Comparison of ENCODE assay signal across 1 cellular context in genomic region chr6:15206887-15207286, GRCh38.
TF ChIP-seq lines count a peak whose summit lies in the region.

No MANE protein-coding gene starts in this region.

TF ChIP-seq in H1, 55 proteins besides CTCF, POLR2A, EP300 and RAD21:
- no peak for TF ChIP-seq CTBP2 (IDR thresholded peaks at IDR 0.05; ENCODE audit: borderline replicate concordance, insufficient read depth, insufficient read length, low read length)
- TF ChIP-seq EZH2 (IDR thresholded peaks at IDR 0.05; ENCODE audit: low read depth, low read length, severe bottlenecking): no peak
- TF ChIP-seq RFX5 (IDR thresholded peaks at IDR 0.05; ENCODE audit: borderline replicate concordance, low read depth, low read length): no peak
- no peak for TF ChIP-seq SAP30 (IDR thresholded peaks at IDR 0.05; ENCODE audit: insufficient read depth, insufficient replicate concordance, low read length)
- no peak for TF ChIP-seq CHD2 (IDR thresholded peaks at IDR 0.05; ENCODE audit: low read length)
- TF ChIP-seq YY1 (IDR thresholded peaks at IDR 0.05; ENCODE audit: low read depth, low read length): no peak
- TF ChIP-seq ZNF274 (IDR thresholded peaks at IDR 0.05; ENCODE audit: borderline replicate concordance, extremely low read depth, low read length): no peak
- no peak for TF ChIP-seq SUZ12 (IDR thresholded peaks at IDR 0.05; ENCODE audit: low read length)
- no peak for TF ChIP-seq PHF8 (conservative IDR thresholded peaks at IDR 0.05; ENCODE audit: low read depth, low read length)
- no peak for TF ChIP-seq SP4 (IDR thresholded peaks at IDR 0.05; ENCODE audit: low read length)
- no peak for TF ChIP-seq SIRT6 (IDR thresholded peaks at IDR 0.05; ENCODE audit: low read length)
- TF ChIP-seq SIN3A (conservative IDR thresholded peaks at IDR 0.05 in 1 of 2, IDR thresholded peaks at IDR 0.05 in 1 of 2; ENCODE audit: low read depth in 1 of 2, low read length in 2 of 2): no peak
- TF ChIP-seq CREB1 (IDR thresholded peaks at IDR 0.05): no peak
- no peak for TF ChIP-seq GABPA (IDR thresholded peaks at IDR 0.05; ENCODE audit: borderline replicate concordance, insufficient read depth, low read length)
- TF ChIP-seq POU5F1 (IDR thresholded peaks at IDR 0.05; ENCODE audit: low read depth, low read length): no peak
- TF ChIP-seq E2F6 (IDR thresholded peaks at IDR 0.05): no peak
- TF ChIP-seq BRCA1 (IDR thresholded peaks at IDR 0.05; ENCODE audit: low read depth, low read length): no peak
- no peak for TF ChIP-seq CEBPB (IDR thresholded peaks at IDR 0.05; ENCODE audit: low read depth, low read length)
- no peak for TF ChIP-seq SRF (IDR thresholded peaks at IDR 0.05; ENCODE audit: low read depth, low read length)
- TF ChIP-seq CHD1 (IDR thresholded peaks at IDR 0.05; ENCODE audit: low read depth, low read length): no peak
